Comparison of ENCODE assay signal across 8 cellular contexts in the genomic region with DNA sequence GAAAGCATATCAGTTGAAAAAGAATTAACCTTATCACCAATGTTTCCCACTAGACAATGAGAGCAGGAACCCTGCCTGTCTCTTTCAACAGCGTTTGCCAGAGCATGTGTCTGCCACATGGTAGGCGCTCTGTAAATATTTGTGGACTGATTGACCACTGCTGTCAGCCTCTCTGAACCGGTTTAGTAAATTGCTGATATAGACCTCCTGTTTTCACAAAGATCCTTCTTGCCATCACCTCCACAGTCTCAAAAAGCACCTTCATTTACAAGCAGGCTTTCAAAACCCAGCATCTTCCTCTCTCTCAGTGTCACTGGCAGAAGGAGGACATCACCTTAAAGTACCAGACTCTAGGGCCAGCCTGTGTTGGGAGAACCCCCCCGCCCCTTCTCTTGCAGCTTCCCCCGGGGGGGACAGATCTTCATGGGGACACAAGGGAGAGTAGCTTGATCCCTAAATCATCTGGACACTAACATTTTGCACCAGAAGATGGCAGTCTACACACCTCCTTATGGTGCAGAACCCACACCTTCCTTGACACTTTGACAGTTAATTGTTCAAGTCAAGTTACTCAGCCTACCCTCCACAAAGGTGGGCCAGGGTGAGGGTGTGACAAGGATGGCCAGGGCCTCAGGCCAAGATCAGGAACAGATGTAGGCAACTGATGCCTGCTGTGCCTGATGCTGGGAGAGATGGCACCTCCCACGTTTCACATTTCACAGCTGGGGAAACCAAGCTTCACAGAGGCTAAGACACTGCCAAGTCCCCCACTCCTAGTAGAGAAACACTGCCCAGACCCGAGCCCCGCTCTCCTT. TPM values are rescaled to one million over a fixed set of nuclear protein-coding genes. Genes with fewer than 3 reads are reported as not detected.
DNase-seq lines count a peak whose midpoint lies in the region; ATAC-seq and TF ChIP-seq lines count a peak whose summit lies in the region.

No MANE protein-coding gene starts in this region.

- peak; percentile 74 for ATAC-seq in omental fat pad (ENCODE audit: low FRiP score)

- DNase-seq in HS-27A (ENCODE audit: low read depth) (peak; percentile 55), NOMO-1 treated with dmso at 0.1 percent for 144 hours (lab: John Stamatoyannopoulos, UW; ENCODE audit: unreplicated experiment) (peak; percentile 42), activated T-helper 1 cell treated with Interleukin-2 at 50 U/mL for 16 hours (ENCODE audit: low read depth) (peak; percentile 9), fibroblast of the conjunctiva (ENCODE audit: low read depth) (peak; percentile 68), omental fat pad (ENCODE audit: low spot score) (no peak), NCI-H1436 (lab: John Stamatoyannopoulos, UW) (no peak)

- TF ChIP-seq CTCF in 22Rv1 (IDR thresholded peaks at IDR 0.05) (peak; percentile 81), GM12872 (IDR thresholded peaks at IDR 0.05; ENCODE audit: insufficient read depth, low read depth, low read length) (peak; percentile 75), omental fat pad (IDR thresholded peaks at IDR 0.05) (no peak)

- peak overlapping the region; percentile 99 for H3K27ac ChIP-seq in 22Rv1

RNA-seq across cellular contexts. Expression of a gene that starts 37.8 kb away (rescaled TPM):
- total RNA-seq in omental fat pad = 10 to 100 TPM; 40.4 to 66.2 (median 56.0) TPM

Comparison
In these comparisons a context has a peak if more than half of its experiments do, and no peak if none do; other contexts are left out.
1. CTCF ChIP-seq: peak in 22Rv1 (single experiment) and GM12872 (single experiment); none in omental fat pad (0 of 3).
2. DNase-seq: peak in HS-27A (single experiment), NOMO-1 treated with dmso at 0.1 percent for 144 hours (single experiment), activated T-helper 1 cell treated with Interleukin-2 at 50 U/mL for 16 hours (single experiment) and fibroblast of the conjunctiva (single experiment); none in omental fat pad (single experiment) and NCI-H1436 (single experiment).